ENCODE assay signal across 21 cellular contexts in the genomic region with DNA sequence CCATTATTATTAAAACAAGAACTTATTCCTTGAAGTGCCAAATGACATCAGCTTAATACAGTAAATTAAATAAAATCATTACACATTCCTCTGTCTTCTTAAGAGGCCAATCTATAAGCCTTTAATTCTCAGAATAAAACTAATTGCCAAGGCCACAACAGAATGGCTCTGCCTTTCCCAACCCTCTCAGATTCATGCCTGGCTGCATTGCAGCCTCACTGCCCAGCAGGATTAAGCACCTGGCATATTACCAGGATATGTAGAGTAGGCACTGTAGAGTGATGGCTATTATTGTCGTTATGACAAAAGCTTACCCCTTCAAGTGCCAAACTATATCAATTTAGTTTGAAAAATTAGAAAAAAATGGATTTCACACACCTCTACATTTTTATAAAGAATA. TPM values are rescaled to one million over a fixed set of nuclear protein-coding genes. Genes with fewer than 3 reads are reported as not detected.
"Had no signal": no experiment of that assay in that cellular context is flagged by ENCODE, and none has a peak within 500 bp of the region (broad histone marks: within the 10 kb centered on the region; RNA-seq: fewer than 3 reads in every experiment).

No MANE protein-coding gene starts in this region.

- H3K4me1 ChIP-seq: suprapubic skin, vagina had no signal

- H3K4me3 ChIP-seq: lung, suprapubic skin, vagina had no signal

- H3K9me3 ChIP-seq: suprapubic skin, vagina had no signal

- H3K36me3 ChIP-seq: suprapubic skin, vagina had no signal

- H3K4me1 Mint-ChIP-seq: nephron; stimulated activated naive CD8-positive, alpha-beta T cell treated with anti-CD3 and anti-CD28 coated beads, Interleukin-15, amount 100 ng/mL, for 72 hours had no signal

- ATAC-seq: left colon; stimulated activated naive CD8-positive, alpha-beta T cell treated with anti-CD3 and anti-CD28 coated beads, Interleukin-15, amount 100 ng/mL, for 72 hours had no signal

- DNase-seq: activated CD4-positive, alpha-beta T cell treated with anti-CD3 and anti-CD28 coated beads, Interleukin-2, amount 50 U/mL, for 4 hours; activated gamma-delta T cell treated with Interleukin-2 at 50 U/mL for 16 hours; caudate nucleus; hippocampal formation; left colon; posterior cingulate gyrus; retina; small intestine; stimulated activated CD4-positive, alpha-beta T cell treated with anti-CD3 and anti-CD28 coated beads, Interleukin-15, amount 100 ng/mL, for 24 hours; stimulated activated CD4-positive, alpha-beta T cell treated with anti-CD3 and anti-CD28 coated beads, Interleukin-2, amount 100 ng/mL, for 48 hours; stimulated activated naive CD8-positive, alpha-beta T cell treated with anti-CD3 and anti-CD28 coated beads, Interleukin-15, amount 100 ng/mL, for 72 hours had no signal

- H3K27me3 ChIP-seq: vagina had no signal

- H3K4me3 Mint-ChIP-seq: activated naive CD8-positive, alpha-beta T cell; nephron; stimulated activated naive CD8-positive, alpha-beta T cell treated with anti-CD3 and anti-CD28 coated beads, Interleukin-15, amount 100 ng/mL, for 72 hours; T-helper 2 cell treated with Interferon-gamma antibody and Interleukin-4, amounts not matched to agents 5 μg/mL and 100 μg/mL, for 36 hours had no signal

- H3K27ac Mint-ChIP-seq: activated naive CD8-positive, alpha-beta T cell; nephron; stimulated activated naive CD8-positive, alpha-beta T cell treated with anti-CD3 and anti-CD28 coated beads, Interleukin-15, amount 100 ng/mL, for 72 hours; T-helper 2 cell treated with Interferon-gamma antibody and Interleukin-4, amounts not matched to agents 5 μg/mL and 100 μg/mL, for 36 hours had no signal

- H3K9me3 Mint-ChIP-seq: nephron; stimulated activated naive CD8-positive, alpha-beta T cell treated with anti-CD3 and anti-CD28 coated beads, Interleukin-15, amount 100 ng/mL, for 72 hours; T-helper 2 cell treated with Interferon-gamma antibody and Interleukin-4, amounts not matched to agents 5 μg/mL and 100 μg/mL, for 36 hours had no signal

- H3K27ac ChIP-seq: epithelial cell of prostate, suprapubic skin, vagina had no signal

RNA-seq across cellular contexts. Expression of a gene that starts 9.4 kb away (rescaled TPM):
- total RNA-seq: activated CD8-positive, alpha-beta memory T cell treated with anti-CD3 and anti-CD28 coated beads for 36 hours; dermis microvascular lymphatic vessel endothelial cell; glomerular endothelial cell; left colon; suprapubic skin; vagina had no signal
